ENCODE assay signal across 1 cellular context in the genomic region with DNA sequence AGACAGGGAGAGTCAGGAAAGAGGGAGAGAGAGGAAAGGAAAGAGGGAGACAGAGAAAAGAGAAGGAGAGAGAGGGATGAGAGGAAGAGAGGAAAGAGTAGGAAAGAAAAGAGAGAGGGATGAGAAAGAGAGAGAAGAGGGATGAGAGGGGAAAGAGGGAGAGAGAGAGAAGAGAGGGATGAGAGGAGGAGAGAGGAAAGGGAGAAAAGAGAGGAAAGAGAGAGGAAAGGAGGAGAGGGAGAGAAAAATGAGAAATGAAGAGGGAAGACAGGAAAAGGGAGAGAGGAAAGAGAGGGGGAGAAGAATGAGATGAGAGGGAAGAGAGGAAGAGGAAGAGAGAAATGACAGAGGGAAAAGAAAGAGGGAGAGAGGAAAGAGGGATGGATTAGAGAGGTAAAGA.
TF ChIP-seq lines count a peak whose summit lies in the region.

No MANE protein-coding gene starts in this region.

TF ChIP-seq in HEK293, 187 proteins besides CTCF, POLR2A, EP300 and RAD21 (continued from another document):
- TF ChIP-seq, protein P1, sequence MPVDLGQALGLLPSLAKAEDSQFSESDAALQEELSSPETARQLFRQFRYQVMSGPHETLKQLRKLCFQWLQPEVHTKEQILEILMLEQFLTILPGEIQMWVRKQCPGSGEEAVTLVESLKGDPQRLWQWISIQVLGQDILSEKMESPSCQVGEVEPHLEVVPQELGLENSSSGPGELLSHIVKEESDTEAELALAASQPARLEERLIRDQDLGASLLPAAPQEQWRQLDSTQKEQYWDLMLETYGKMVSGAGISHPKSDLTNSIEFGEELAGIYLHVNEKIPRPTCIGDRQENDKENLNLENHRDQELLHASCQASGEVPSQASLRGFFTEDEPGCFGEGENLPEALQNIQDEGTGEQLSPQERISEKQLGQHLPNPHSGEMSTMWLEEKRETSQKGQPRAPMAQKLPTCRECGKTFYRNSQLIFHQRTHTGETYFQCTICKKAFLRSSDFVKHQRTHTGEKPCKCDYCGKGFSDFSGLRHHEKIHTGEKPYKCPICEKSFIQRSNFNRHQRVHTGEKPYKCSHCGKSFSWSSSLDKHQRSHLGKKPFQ (tag by site-specific recombination; IDR thresholded peaks at IDR 0.05): no peak
- TF ChIP-seq ZNF146 (tag by site-specific recombination; IDR thresholded peaks at IDR 0.05): no peak
TF ChIP-seq in HEK293: peak in this region for 2.
